18 cellular contexts compared by ENCODE assay signal in genomic region chr14:61033851-61034250, GRCh38. TPM values are rescaled to one million over a fixed set of nuclear protein-coding genes. Genes with fewer than 3 reads are reported as not detected.
DNase-seq lines count a peak whose midpoint lies in the region; ATAC-seq and TF ChIP-seq lines count a peak whose summit lies in the region.
"Had no signal": no experiment of that assay in that cellular context is flagged by ENCODE, and none has a peak within 500 bp of the region (broad histone marks: within the 10 kb centered on the region; RNA-seq: fewer than 3 reads in every experiment).

No MANE protein-coding gene starts in this region.

- dilution Hi-C loops in IMR-90 (cut with HindIII; ENCODE audit: low sequenced_read_pairs, unreplicated experiment) = loop anchor here (25.0 kb wide), 1 partner anchor 397 kb away; the partner anchor contains the start of gene SIX1

- H2BK120ac ChIP-seq in IMR-90 (ENCODE audit: low read depth, low read length) (no peak overlapping the region), mesenchymal stem cell (ENCODE audit: low read depth, low read length) (no peak overlapping the region), mesendoderm (ENCODE audit: low read depth, low read length) (no peak overlapping the region)

- H3K4me3 ChIP-seq in IMR-90 (ENCODE audit: insufficient read depth, low read depth, low read length) (no peak overlapping the region), astrocyte of the spinal cord (ENCODE audit: low read depth, low read length) (no peak overlapping the region), mesenchymal stem cell (ENCODE audit: insufficient read depth in 1 of 2, low read depth in 1 of 2, low read length in 2 of 2) (no peak overlapping the region), mesendoderm (ENCODE audit: low read length) (no peak overlapping the region)
- H3K4me3 ChIP-seq: esophagus muscularis mucosa, heart right ventricle, lower lobe of right lung, skin epidermis had no signal

- H3K4me1 ChIP-seq in IMR-90 (ENCODE audit: control insufficient read depth, insufficient read depth, low read length) (no peaks in the 10 kb centered on the region; the same call in 1 of the 2 replicates), mesenchymal stem cell (ENCODE audit: control insufficient read depth, insufficient read depth, low read depth, low read length) (no peaks in the 10 kb centered on the region), mesendoderm (ENCODE audit: control insufficient read depth, low read depth, low read length) (no peaks in the 10 kb centered on the region)
- H3K4me1 ChIP-seq: lower lobe of right lung had no signal

- DNase-seq in AG20443 (ENCODE audit: low spot score) (peak; percentile 12), IMR-90 (peak; percentile 58), astrocyte of the spinal cord (ENCODE audit: low read depth, low spot score) (peak; percentile 28), mesenchymal stem cell (no peak), mesendoderm (no peak), hippocampal formation (lab: John Stamatoyannopoulos, UW) (no peak)
- DNase-seq in activated CD4-positive, alpha-beta T cell treated with anti-CD3 and anti-CD28 coated beads for 4 hours = no peak
- no peak for DNase-seq in stimulated activated naive CD4-positive, alpha-beta T cell treated with Interleukin-2 at 50 U/mL for 16 hours (lab: John Stamatoyannopoulos, UW)
- DNase-seq: effector CD4-positive, alpha-beta T cell; H7; heart right ventricle; NCI-H510A; stimulated activated CD4-positive, alpha-beta T cell treated with anti-CD3 and anti-CD28 coated beads, Interleukin-4, amount 100 ng/mL, for 24 hours had no signal

- no peaks in the 10 kb centered on the region for H4K20me1 ChIP-seq in IMR-90 (ENCODE audit: insufficient read depth, low read length)

- TF ChIP-seq POLR2A in IMR-90 (IDR thresholded peaks at IDR 0.05; ENCODE audit: low read depth, low read length) = no peak

- CTCF ChIA-PET in IMR-90 (lab: Yijun Ruan, JAX) = no interaction called here

- no peak for TF ChIP-seq RAD21 in IMR-90 (IDR thresholded peaks at IDR 0.05; ENCODE audit: low read length)

- H2AFZ ChIP-seq in IMR-90 (replicated peaks; ENCODE audit: low read length, poor library complexity) = no peak overlapping the region
- H2AFZ ChIP-seq in mesenchymal stem cell (ENCODE audit: low read depth, low read length) = no peak overlapping the region

- H4K91ac ChIP-seq in IMR-90 (ENCODE audit: insufficient read depth, low read depth, low read length) (no peak overlapping the region), mesenchymal stem cell (ENCODE audit: low read length) (no peak overlapping the region)

- H2BK12ac ChIP-seq in mesenchymal stem cell (ENCODE audit: low read length in 2 of 2) = no peak overlapping the region

- POLR2A ChIA-PET in IMR-90 (lab: Charles Lee; ENCODE audit: unreplicated experiment) = no interaction called here

- no peak overlapping the region for H2BK20ac ChIP-seq in IMR-90 (ENCODE audit: low read depth, low read length)

- H3K4ac ChIP-seq in IMR-90 (ENCODE audit: low read depth, low read length) (no peak overlapping the region), mesenchymal stem cell (ENCODE audit: low read depth in 1 of 2, low read length in 2 of 2) (no peak overlapping the region), mesendoderm (ENCODE audit: low read depth, low read length) (no peak overlapping the region)

- no peak overlapping the region for H2BK15ac ChIP-seq in IMR-90 (ENCODE audit: low read depth, low read length)
- no peak overlapping the region for H2BK15ac ChIP-seq in mesenchymal stem cell (ENCODE audit: low read depth, poor library complexity, severe bottlenecking)
- H2BK15ac ChIP-seq in mesendoderm (replicated peaks; ENCODE audit: low read depth) = no peak overlapping the region

- H2BK5ac ChIP-seq in IMR-90 (ENCODE audit: low read depth, low read length, poor library complexity, severe bottlenecking) (no peak overlapping the region), mesenchymal stem cell (ENCODE audit: low read depth, low read length, poor library complexity, severe bottlenecking) (no peak overlapping the region), mesendoderm (ENCODE audit: low read length) (no peak overlapping the region)

- H4K8ac ChIP-seq in IMR-90 (ENCODE audit: low read depth in 2 of 2, low read length in 2 of 2) (no peak overlapping the region), mesenchymal stem cell (ENCODE audit: low read length) (no peak overlapping the region), mesendoderm (ENCODE audit: low read depth, low read length) (no peak overlapping the region)

- H3K9me3 ChIP-seq in IMR-90 (ENCODE audit: control insufficient read depth, insufficient read depth, low read length) (no peaks in the 10 kb centered on the region), mesenchymal stem cell (ENCODE audit: control insufficient read depth, low read length) (no peaks in the 10 kb centered on the region)
- H3K9me3 ChIP-seq: esophagus muscularis mucosa, heart right ventricle, lower lobe of right lung had no signal

- no peak overlapping the region for H3K18ac ChIP-seq in IMR-90 (ENCODE audit: low read depth, low read length)
- H3K18ac ChIP-seq in mesenchymal stem cell (ENCODE audit: low read depth in 1 of 2, low read length in 2 of 2) = no peak overlapping the region
- H3K18ac ChIP-seq in mesendoderm (ENCODE audit: low read length) = no peak overlapping the region

- no peak overlapping the region; the same call in 1 of the 2 replicates for H3K9ac ChIP-seq in IMR-90 (ENCODE audit: low read depth, low read length)
- H3K9ac ChIP-seq in mesenchymal stem cell (ENCODE audit: low read length) = peak overlapping the region; percentile 51
- no peak overlapping the region for H3K9ac ChIP-seq in mesendoderm (ENCODE audit: low read length)

- intact Hi-C loops in IMR-90 (cut with micrococcal nuclease) = no loop called here

- H3K23ac ChIP-seq in IMR-90 (ENCODE audit: low read depth, low read length) (no peak overlapping the region), mesenchymal stem cell (ENCODE audit: low read length in 2 of 2) (no peak overlapping the region), mesendoderm (ENCODE audit: low read length) (no peak overlapping the region)

- no peaks in the 10 kb centered on the region for H3K27me3 ChIP-seq in IMR-90 (ENCODE audit: control insufficient read depth, insufficient read depth, low read length)
- no peaks in the 10 kb centered on the region for H3K27me3 ChIP-seq in mesenchymal stem cell (ENCODE audit: control insufficient read depth in 1 of 2, insufficient read depth in 1 of 2, low read length in 2 of 2)
- no peaks in the 10 kb centered on the region for H3K27me3 ChIP-seq in mesendoderm (ENCODE audit: insufficient read depth, low read length, poor library complexity)
- H3K27me3 ChIP-seq: esophagus muscularis mucosa, heart right ventricle had no signal

- in situ Hi-C loops in IMR-90 (cut with MboI; ENCODE audit: low sequenced_read_pairs) = loop anchor here (25.0 kb wide), 1 partner anchor 697 kb away; no protein-coding TSS in a partner anchor
- in situ Hi-C loops in astrocyte of the spinal cord (cut with HindIII; ENCODE audit: low sequenced_read_pairs) = loop anchor here (25.0 kb wide), 1 partner anchor 397 kb away; the partner anchor contains the start of gene SIX1

- H4K5ac ChIP-seq in IMR-90 (ENCODE audit: low read depth, low read length) (no peak overlapping the region), mesendoderm (ENCODE audit: low read length) (no peak overlapping the region)

- no peak overlapping the region for H3K56ac ChIP-seq in IMR-90 (ENCODE audit: extremely low read depth, insufficient read depth, low read length)
- H3K56ac ChIP-seq in mesendoderm (ENCODE audit: low read length) = no peak overlapping the region

- H3K79me2 ChIP-seq in mesendoderm (ENCODE audit: control insufficient read depth, insufficient read depth, low read length) = no peaks in the 10 kb centered on the region

- H3K4me2 ChIP-seq in IMR-90 (ENCODE audit: low read depth, low read length) = no peak overlapping the region
- no peak overlapping the region for H3K4me2 ChIP-seq in mesenchymal stem cell (ENCODE audit: low read length, poor library complexity, severe bottlenecking)
- no peak overlapping the region for H3K4me2 ChIP-seq in mesendoderm (ENCODE audit: low read length)

- ATAC-seq in IMR-90 (ENCODE audit: low read depth) = peak; percentile 57
- ATAC-seq: heart right ventricle; naive thymus-derived CD4-positive, alpha-beta T cell; WTC11 had no signal

- H3K9me1 ChIP-seq in IMR-90 (ENCODE audit: insufficient read depth, low read length) = no peaks in the 10 kb centered on the region

- no peaks in the 10 kb centered on the region for H3K36me3 ChIP-seq in IMR-90 (ENCODE audit: control insufficient read depth, insufficient read depth, low read length)
- H3K36me3 ChIP-seq in mesenchymal stem cell (ENCODE audit: control insufficient read depth in 1 of 2, insufficient read depth in 2 of 2, low read depth in 1 of 2, low read length in 2 of 2) = peaks cover 0 to 29% of the 10 kb centered on the region in 2 experiments
- no peaks in the 10 kb centered on the region for H3K36me3 ChIP-seq in mesendoderm (ENCODE audit: control insufficient read depth, insufficient read depth, low read length)
- H3K36me3 ChIP-seq: esophagus muscularis mucosa, heart right ventricle, lower lobe of right lung had no signal

- no peak overlapping the region for H2AK9ac ChIP-seq in IMR-90 (replicated peaks; ENCODE audit: low read depth, low read length, poor library complexity)

- H2AK5ac ChIP-seq in IMR-90 (ENCODE audit: low read depth, low read length) (no peak overlapping the region), mesenchymal stem cell (ENCODE audit: low read length, severe bottlenecking) (no peak overlapping the region), mesendoderm (ENCODE audit: low read length) (no peak overlapping the region)

- no peak overlapping the region for H3K27ac ChIP-seq in IMR-90 (ENCODE audit: insufficient read depth, low read length)
- H3K27ac ChIP-seq in mesenchymal stem cell (ENCODE audit: low read length, poor library complexity, severe bottlenecking) = no peak overlapping the region
- H3K27ac ChIP-seq in mesendoderm (ENCODE audit: low read depth, low read length) = no peak overlapping the region
- H3K27ac ChIP-seq: esophagus muscularis mucosa, heart right ventricle, lower lobe of right lung, skin epidermis had no signal

- BruUV-seq in IMR-90 (replicated peaks; lab: Mats Ljungman, UMichigan) = no TSS peak

- no peak for TF ChIP-seq CTCF in IMR-90 (conservative IDR thresholded peaks at IDR 0.05; ENCODE audit: low read depth, low read length)
- TF ChIP-seq CTCF in astrocyte of the spinal cord (IDR thresholded peaks at IDR 0.05; ENCODE audit: low read depth, low read length) = no peak

- H3K14ac ChIP-seq in IMR-90 (replicated peaks; ENCODE audit: low read depth, low read length) (no peak overlapping the region), mesenchymal stem cell (ENCODE audit: low read length in 2 of 2) (no peak overlapping the region)

- H3K79me1 ChIP-seq in IMR-90 (ENCODE audit: low read depth in 1 of 2, low read length in 2 of 2) (peaks cover 5 to 10% of the 10 kb centered on the region in 2 experiments; a peak in 3 of 4 replicates), mesenchymal stem cell (replicated peaks; ENCODE audit: low read length, poor library complexity, severe bottlenecking) (peaks cover 2% of the 10 kb centered on the region), mesendoderm (ENCODE audit: low read length) (no peaks in the 10 kb centered on the region)

RNA-seq across cellular contexts. Expression of gene SLC38A6, which starts 52.8 kb away (rescaled TPM):
- total RNA-seq in IMR-90 (2012; rRNA removed) = 18.3 and 38.9 TPM in 2 replicates
- polyA plus RNA-seq in IMR-90 (2012; rRNA removed) = 12.1 and 15.5 TPM in 2 replicates
- polyA plus RNA-seq in IMR-90 (2012; cell fraction: cytosol; rRNA removed) = 3.2 and 5.1 TPM in 2 replicates
- 10.6 and 31.2 TPM in 2 replicates for polyA plus RNA-seq in IMR-90 (2012; cell fraction: nucleus; rRNA removed; ENCODE audit: low replicate concordance)
- polyA plus RNA-seq in mesenchymal stem cell (2013, experiment 1 of 2) = 34.6 TPM
- polyA plus RNA-seq in mesenchymal stem cell (2013, experiment 2 of 2) = 36.0 TPM
- polyA plus RNA-seq in mesendoderm (2013, experiment 1 of 2) = 7.1 TPM
- 6.9 TPM for polyA plus RNA-seq in mesendoderm (2013, experiment 2 of 2)

RNA-seq across cellular contexts. Expression of gene TRMT5, which starts 53.0 kb away (rescaled TPM):
- 10.4 and 15.6 TPM in 2 replicates for total RNA-seq in IMR-90 (2012; rRNA removed)
- polyA plus RNA-seq in IMR-90 (2012; rRNA removed) = 4.0 and 5.0 TPM in 2 replicates
- 0.90 and 2.0 TPM in 2 replicates for polyA plus RNA-seq in IMR-90 (2012; cell fraction: cytosol; rRNA removed)
- polyA plus RNA-seq in IMR-90 (2012; cell fraction: nucleus; rRNA removed; ENCODE audit: low replicate concordance) = 0.46 and 3.1 TPM in 2 replicates
- 7.2 TPM for polyA plus RNA-seq in mesenchymal stem cell (2013, experiment 1 of 2)
- polyA plus RNA-seq in mesenchymal stem cell (2013, experiment 2 of 2) = 6.8 TPM
- 18.0 TPM for polyA plus RNA-seq in mesendoderm (2013, experiment 1 of 2)
- polyA plus RNA-seq in mesendoderm (2013, experiment 2 of 2) = 17.0 TPM

Comparison
In these comparisons a context has a peak if more than half of its experiments do, and no peak if none do; other contexts are left out.
1. DNase-seq: peak in AG20443 (single experiment), IMR-90 (single experiment) and astrocyte of the spinal cord (single experiment); none in mesenchymal stem cell (single experiment), mesendoderm (single experiment), hippocampal formation (0 of 2), activated CD4-positive, alpha-beta T cell treated with anti-CD3 and anti-CD28 coated beads for 4 hours (0 of 2) and stimulated activated naive CD4-positive, alpha-beta T cell treated with Interleukin-2 at 50 U/mL for 16 hours (single experiment).